8 cellular contexts compared by ENCODE assay signal in the genomic region with DNA sequence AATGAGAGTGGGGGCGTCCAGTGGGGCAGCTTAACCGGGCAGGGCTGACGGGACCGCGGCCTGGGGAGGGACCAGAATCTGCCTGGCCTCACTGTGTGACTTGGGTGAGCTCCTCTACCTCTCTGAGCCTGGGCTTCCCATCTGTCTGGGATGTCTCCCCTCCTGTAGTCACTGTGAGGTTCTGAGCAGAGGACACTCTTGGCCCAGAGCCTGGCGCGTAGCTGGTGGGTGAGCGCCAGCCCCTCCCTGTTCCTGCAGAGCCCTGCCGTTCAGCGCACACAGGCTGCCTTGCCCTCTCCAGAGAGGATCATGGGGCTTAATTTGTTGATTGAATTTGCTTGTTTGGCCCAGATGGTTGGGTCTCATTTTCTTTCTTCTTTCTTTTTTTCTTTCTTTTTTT. TPM values are rescaled to one million over a fixed set of nuclear protein-coding genes. Genes with fewer than 3 reads are reported as not detected.
DNase-seq lines count a peak whose midpoint lies in the region; ATAC-seq and TF ChIP-seq lines count a peak whose summit lies in the region.
"Not testable (repeated sequence)": the region's sequence is repeated elsewhere in the genome, so short reads cannot be mapped to it uniquely, and the experiment has no call there.

No MANE protein-coding gene starts in this region.

- not testable (repeated sequence) for H3K9me3 ChIP-seq in esophagus squamous epithelium, uterus

- 5 to 27% methylated on average over 5 of the region's 10 CpGs for WGBS in esophagus squamous epithelium, 2 donors

- intact Hi-C loops in esophagus squamous epithelium (cut with DNase I); left ventricle myocardium superior (cut with micrococcal nuclease); sciatic nerve (cut with DNase I); uterus (cut with DNase I; ENCODE audit: low total_unique reads): not testable (repeated sequence)

- H3K36me3 ChIP-seq in esophagus squamous epithelium, uterus: not testable (repeated sequence)

- not testable (repeated sequence) for TF ChIP-seq CTCF in esophagus squamous epithelium (IDR thresholded peaks at IDR 0.05); uterus (IDR thresholded peaks at IDR 0.05)

- ATAC-seq in SK-N-SH treated with all-trans-retinoic acid at 6 μM for 48 hours (peak; percentile 92), left ventricle myocardium superior (peak; percentile 85), sciatic nerve (peak; percentile 54)

- peak overlapping the region in 1 of 4 donors; percentile 12 for H3K4me3 ChIP-seq in esophagus squamous epithelium
- not testable (repeated sequence) for H3K4me3 ChIP-seq in uterus

- DNase-seq in DMS53 (lab: John Stamatoyannopoulos, UW) = peak; percentile 49
- DNase-seq in NCI-H2081 (lab: John Stamatoyannopoulos, UW) = peak; percentile 28 to 35
- DNase-seq in NCI-H69 (lab: John Stamatoyannopoulos, UW) = peak; percentile 52
- DNase-seq in esophagus squamous epithelium (lab: John Stamatoyannopoulos, UW); sciatic nerve (ENCODE audit: low spot score): not testable (repeated sequence)
- DNase-seq in left ventricle myocardium superior = peak; percentile 72
- DNase-seq in uterus = peak; percentile 69 to 84

- H3K4me1 ChIP-seq in esophagus squamous epithelium = peaks cover 0 to 20% (median 0%) of the 10 kb centered on the region in 3 donors
- H3K4me1 ChIP-seq in uterus = not testable (repeated sequence)

- TF ChIP-seq POLR2A in esophagus squamous epithelium (IDR thresholded peaks at IDR 0.05); uterus (IDR thresholded peaks at IDR 0.05): not testable (repeated sequence)

- peak overlapping the region in 3 of 4 donors; percentile 10 to 48 (median 44) for H3K27ac ChIP-seq in esophagus squamous epithelium
- H3K27ac ChIP-seq in uterus = not testable (repeated sequence)

- H3K27me3 ChIP-seq in esophagus squamous epithelium = peaks cover 0 to 30% (median 0%) of the 10 kb centered on the region in 4 donors
- not testable (repeated sequence) for H3K27me3 ChIP-seq in uterus

RNA-seq across cellular contexts. Expression of gene SLC29A4, which starts 7.2 kb away (rescaled TPM):
- total RNA-seq in esophagus squamous epithelium (under 1 TPM in 3 of 4 donors, not detected in 1; 0.44 to 0.57 (median 0.53) TPM), left ventricle myocardium superior (2.3 TPM), sciatic nerve (8.8 TPM), uterus (1 to 10 TPM in 2 of 4 donors, not detected in 2; 1.8 to 5.0 TPM)
